In genomic region chr20:19349879-19350278, GRCh38 we compare ENCODE assay signal across 9 cellular contexts.
"Had no signal": no experiment of that assay in that cellular context is flagged by ENCODE, and none has a peak within 500 bp of the region (broad histone marks: within the 10 kb centered on the region; RNA-seq: fewer than 3 reads in every experiment).

No MANE protein-coding gene starts in this region.

- H3K4me1 ChIP-seq: HAP-1 had no signal

- H3K4me3 ChIP-seq: GM23248, GM23338, HAP-1 had no signal

- H3K9me3 ChIP-seq: HAP-1 had no signal

- DNase-seq: GM23248, GOT3, H7, H9, HCEC 1CT, HFFc6 had no signal

- ATAC-seq: GM23338, HCT116 had no signal

- H3K27ac ChIP-seq: GM23248 had no signal

- H3K36me3 ChIP-seq: HAP-1 had no signal
